Comparison of ENCODE assay signal across 11 cellular contexts in genomic region chr1:95023399-95024050, GRCh38. TPM values are rescaled to one million over a fixed set of nuclear protein-coding genes. Genes with fewer than 3 reads are reported as not detected.
A peak's percentile ranks its signal among the peaks of the same experiment; 100 is the strongest.
DNase-seq lines count a peak whose midpoint lies in the region; ATAC-seq and TF ChIP-seq lines count a peak whose summit lies in the region.
"Had no signal": no experiment of that assay in that cellular context is flagged by ENCODE, and none has a peak within 500 bp of the region (broad histone marks: within the 10 kb centered on the region; RNA-seq: fewer than 3 reads in every experiment).

No MANE protein-coding gene starts in this region.

- H3K27me3 Mint-ChIP-seq in GM23338 (ENCODE audit: insufficient read depth, low read depth, poor library complexity), result no peaks in the 10 kb centered on the region
- H3K27me3 Mint-ChIP-seq in type B pancreatic cell, result no peaks in the 10 kb centered on the region

- peaks cover 10% of the 10 kb centered on the region for H3K4me1 Mint-ChIP-seq in GM23338
- peaks cover 28% of the 10 kb centered on the region for H3K4me1 Mint-ChIP-seq in type B pancreatic cell (ENCODE audit: unreplicated experiment)

- peaks cover 6% of the 10 kb centered on the region for H3K9me3 ChIP-seq in SK-N-SH

- DNase-seq in BJ (ENCODE audit: low read depth), result peak; percentile 90
- no peak for DNase-seq in SK-N-SH
- peak; percentile 80 for DNase-seq in fibroblast of the conjunctiva (ENCODE audit: low read depth)
- DNase-seq in renal cortical epithelial cell (ENCODE audit: low read depth), result peak; percentile 87
- DNase-seq in GM23338 (ENCODE audit: low spot score), result no peak
- no peak for DNase-seq in type B pancreatic cell (ENCODE audit: extremely low spot score, unreplicated experiment)
- DNase-seq: activated CD8-positive, alpha-beta memory T cell treated with anti-CD3 and anti-CD28 coated beads, Interleukin-2, amount 50 U/mL, for 48 hours; NCI-H1105 had no signal

- H3K9me2 ChIP-seq in SK-N-SH (no peaks in the 10 kb centered on the region), GM23338 (ENCODE audit: insufficient read depth) (peaks cover 2% of the 10 kb centered on the region)

- H3K9ac ChIP-seq in SK-N-SH, result peak overlapping the region; percentile 42; the same call in 1 of the 2 replicates

- TF ChIP-seq EP300 in SK-N-SH (IDR thresholded peaks at IDR 0.05; ENCODE audit: borderline replicate concordance in 1 of 2, low read depth in 1 of 2, low read length in 1 of 2), result peak; percentile 33 to 54; a peak in 3 of 4 replicates

- no peak overlapping the region for H2AFZ ChIP-seq in SK-N-SH (ENCODE audit: low read depth)
- no peak overlapping the region for H2AFZ ChIP-seq in GM23338

- H3K36me3 ChIP-seq in BJ (ENCODE audit: control insufficient read depth, insufficient read depth, low read length) (no peaks in the 10 kb centered on the region), SK-N-SH (replicated peaks in 1 of 2; ENCODE audit: control insufficient read depth in 1 of 2, insufficient read depth in 2 of 2, low read length in 1 of 2) (peaks cover 2 to 12% of the 10 kb centered on the region in 2 experiments), GM23338 (ENCODE audit: insufficient read depth) (no peaks in the 10 kb centered on the region; the same call in 1 of the 2 replicates)

- H3K79me2 ChIP-seq in SK-N-SH (ENCODE audit: insufficient read depth), result no peaks in the 10 kb centered on the region
- no peaks in the 10 kb centered on the region for H3K79me2 ChIP-seq in GM23338 (replicated peaks; ENCODE audit: insufficient read depth)

- 44% methylated on average over 3 of the region's 3 CpGs for WGBS in SK-N-SH (ENCODE audit: low lambda C conversion rate)

- H3K27me3 ChIP-seq in BJ (ENCODE audit: control insufficient read depth, insufficient read depth, low read length) (no peaks in the 10 kb centered on the region), SK-N-SH (ENCODE audit: insufficient read depth) (no peaks in the 10 kb centered on the region), GM23338 (ENCODE audit: insufficient read depth) (no peaks in the 10 kb centered on the region)

- H4K20me1 ChIP-seq in SK-N-SH (ENCODE audit: insufficient read depth) (no peaks in the 10 kb centered on the region), GM23338 (replicated peaks; ENCODE audit: insufficient read depth) (no peaks in the 10 kb centered on the region)

- no peak for ATAC-seq in GM18519 (IDR thresholded peaks at IDR 0.05; ENCODE audit: low FRiP score, unreplicated experiment)
- no peak for ATAC-seq in GM19324 (IDR thresholded peaks at IDR 0.05; ENCODE audit: low FRiP score, unreplicated experiment)
- no peak for ATAC-seq in GM23338

- CTCF ChIA-PET in BJ (lab: Yijun Ruan, JAX), result interaction anchor here (0.5 to 6.6 kb wide), 6 partner anchors 10 to 318 kb away, joined by 3 to 24 read pairs (median 5); no protein-coding TSS in a partner anchor
- CTCF ChIA-PET in SK-N-SH (lab: Yijun Ruan, JAX), result interaction anchor here (0.6 to 2.8 kb wide), 5 partner anchors 11 to 169 kb away, joined by 3 to 12 read pairs (median 5); no protein-coding TSS in a partner anchor

- no peaks in the 10 kb centered on the region; the same call in 2 of the 3 replicates for H3K9me3 Mint-ChIP-seq in GM23338
- H3K9me3 Mint-ChIP-seq in type B pancreatic cell, result peaks cover 5% of the 10 kb centered on the region

- H3K36me3 Mint-ChIP-seq in GM23338 (ENCODE audit: low read depth) (peaks cover 11% of the 10 kb centered on the region; the same call in 1 of the 3 replicates), type B pancreatic cell (peaks cover 10% of the 10 kb centered on the region)

- TF ChIP-seq RAD21 in SK-N-SH (IDR thresholded peaks at IDR 0.05; ENCODE audit: low read length), result no peak

- TF ChIP-seq CTCF in BJ (IDR thresholded peaks at IDR 0.05; ENCODE audit: insufficient read depth, low read depth, low read length), result no peak
- TF ChIP-seq CTCF in SK-N-SH (IDR thresholded peaks at IDR 0.05), result no peak
- no peak for TF ChIP-seq CTCF in GM23338 (conservative IDR thresholded peaks at IDR 0.05; ENCODE audit: low read depth in 2 of 2)
- no peak for TF ChIP-seq CTCF in type B pancreatic cell (conservative IDR thresholded peaks at IDR 0.05)

- H3F3A ChIP-seq in SK-N-SH (replicated peaks; ENCODE audit: insufficient read depth), result peaks cover 26% of the 10 kb centered on the region
- no peaks in the 10 kb centered on the region for H3F3A ChIP-seq in GM23338 (replicated peaks; ENCODE audit: low read depth)

- H3K27ac Mint-ChIP-seq in GM23338, result no peak overlapping the region
- no peak overlapping the region for H3K27ac Mint-ChIP-seq in type B pancreatic cell

- H3K4me1 ChIP-seq in SK-N-SH (ENCODE audit: control insufficient read depth in 1 of 2, insufficient read depth in 2 of 2, low read depth in 1 of 2, low read length in 1 of 2) (peaks cover 21 to 31% of the 10 kb centered on the region in 2 experiments), GM23338 (ENCODE audit: insufficient read depth) (peaks cover 5% of the 10 kb centered on the region; the same call in 1 of the 2 replicates)

- H3K4me3 Mint-ChIP-seq in GM23338 (no peak overlapping the region), type B pancreatic cell (no peak overlapping the region)
- H3K4me3 Mint-ChIP-seq: neural crest cell had no signal

- POLR2A ChIA-PET in BJ (lab: Charles Lee), result interaction anchor here (0.5 kb wide), 1 partner anchor 101 kb away, joined by 4 read pairs; no protein-coding TSS in a partner anchor
- POLR2A ChIA-PET in SK-N-SH (lab: Yijun Ruan, JAX), result no interaction called here

- H3K4me2 ChIP-seq in SK-N-SH (peak overlapping the region; percentile 55), GM23338 (no peak overlapping the region)

- H3K4me3 ChIP-seq in BJ (ENCODE audit: low read depth, low read length), result no peak overlapping the region
- H3K4me3 ChIP-seq in SK-N-SH (ENCODE audit: low read depth in 2 of 2, low read length in 1 of 2), result peak overlapping the region in 1 of 2 experiments; percentile 11; a peak in 1 of 4 replicates
- no peak overlapping the region for H3K4me3 ChIP-seq in GM23338

- H3K27ac ChIP-seq in SK-N-SH (ENCODE audit: low read depth in 2 of 2, low read length in 1 of 2), result peak overlapping the region; percentile 79 to 90
- no peak overlapping the region for H3K27ac ChIP-seq in GM23338 (ENCODE audit: low read depth)

TF ChIP-seq in SK-N-SH, 30 proteins besides CTCF, POLR2A, EP300 and RAD21 (continues in another document):
- peak; percentile 20; the same call in 1 of the 2 replicates for TF ChIP-seq PBX3 (IDR thresholded peaks at IDR 0.05)
- no peak for TF ChIP-seq TEAD4 (IDR thresholded peaks at IDR 0.05; ENCODE audit: borderline replicate concordance, insufficient read depth)
- TF ChIP-seq IRF3 (IDR thresholded peaks at IDR 0.05; ENCODE audit: low read depth, low read length), result no peak
- TF ChIP-seq NRF1 (IDR thresholded peaks at IDR 0.05; ENCODE audit: low read depth, low read length), result no peak

RNA-seq across cellular contexts. Expression of gene ALG14, which starts 49.2 kb away (rescaled TPM):
- polyA plus RNA-seq in BJ (2011; rRNA removed), result 2.3 and 4.4 TPM in 2 replicates
- polyA minus RNA-seq in BJ (2011; rRNA and poly(A)+ RNA removed), result 4.6 and 10.1 TPM in 2 replicates
- polyA plus RNA-seq in SK-N-SH (2012; rRNA removed), result 2.5 and 2.6 TPM in 2 replicates
- polyA plus RNA-seq in SK-N-SH (2012; cell fraction: cytosol; rRNA removed), result 2.4 and 3.1 TPM in 2 replicates
- 1.4 and 1.7 TPM in 2 replicates for polyA plus RNA-seq in SK-N-SH (2012; cell fraction: nucleus; rRNA removed)
- total RNA-seq in renal cortical epithelial cell, result 1.5 and 1.7 TPM in 2 replicates
- total RNA-seq in GM23338 (2014; rRNA removed; shearing (Covaris generic)), result 0.42 and 0.70 TPM in 2 replicates
- 2.8 and 4.1 TPM in 2 replicates for polyA plus RNA-seq in GM23338 (2016; fragmentation: Nextera tagmentation; extraction: Ambion mirVana)
- 5.0 and 5.5 TPM in 2 replicates for total RNA-seq in type B pancreatic cell (ENCODE audit: low replicate concordance)

Comparison
In these comparisons a context has a peak if more than half of its experiments do, and no peak if none do; other contexts are left out.
1. DNase-seq: peak in BJ (single experiment), fibroblast of the conjunctiva (single experiment) and renal cortical epithelial cell (single experiment); none in SK-N-SH (single experiment), GM23338 (single experiment) and type B pancreatic cell (single experiment).